In genomic region chr7:5594616-5595544, GRCh38 we compare ENCODE assay signal across 8 cellular contexts. TPM values are rescaled to one million over a fixed set of nuclear protein-coding genes. Genes with fewer than 3 reads are reported as not detected.
A peak's percentile ranks its signal among the peaks of the same experiment; 100 is the strongest.
DNase-seq lines count a peak whose midpoint lies in the region; ATAC-seq and TF ChIP-seq lines count a peak whose summit lies in the region.

No MANE protein-coding gene starts in this region.

- POLR2A ChIA-PET in activated CD8-positive, alpha-beta T cell treated with anti-CD3 and anti-CD28 coated beads, Interleukin-2, amount 10 ng/mL, durations not matched to agents 7 days and 5 days (lab: Charles Lee), result interaction anchor here (0.7 to 1.6 kb wide), 7 partner anchors 19 to 198 kb away, joined by 3 to 6 read pairs (median 4); no protein-coding TSS in a partner anchor

- H3K4me1 Mint-ChIP-seq in activated CD8-positive, alpha-beta T cell treated with anti-CD3 and anti-CD28 coated beads, Interleukin-2, amount 10 ng/mL, durations not matched to agents 7 days and 5 days (ENCODE audit: low read depth), result peaks cover 34% of the 10 kb centered on the region

- CTCF ChIA-PET in activated CD8-positive, alpha-beta T cell treated with anti-CD3 and anti-CD28 coated beads, Interleukin-2, amount 10 ng/mL, durations not matched to agents 7 days and 5 days (lab: Charles Lee), result interaction anchor here (0.6 to 1.5 kb wide), 3 partner anchors 23 to 104 kb away, joined by 3 read pairs; no protein-coding TSS in a partner anchor

- H3K27ac Mint-ChIP-seq in activated CD8-positive, alpha-beta T cell treated with anti-CD3 and anti-CD28 coated beads, Interleukin-2, amount 10 ng/mL, durations not matched to agents 7 days and 5 days, result peak overlapping the region; percentile 92

- peaks cover 22% of the 10 kb centered on the region for H3K27me3 Mint-ChIP-seq in activated CD8-positive, alpha-beta T cell treated with anti-CD3 and anti-CD28 coated beads, Interleukin-2, amount 10 ng/mL, durations not matched to agents 7 days and 5 days (ENCODE audit: low read depth)

- TF ChIP-seq CTCF in retinal pigment epithelial cell (conservative IDR thresholded peaks at IDR 0.05; ENCODE audit: low read depth, low read length), result no peak

- peak overlapping the region; percentile 70 for H3K4me3 Mint-ChIP-seq in activated CD8-positive, alpha-beta T cell treated with anti-CD3 and anti-CD28 coated beads, Interleukin-2, amount 10 ng/mL, durations not matched to agents 7 days and 5 days

- DNase-seq in DMS114 treated with DMSO at 0.1 percent for 48 hours (lab: John Stamatoyannopoulos, UW; ENCODE audit: unreplicated experiment) (peak; percentile 10), HT1080 (ENCODE audit: low read depth) (peak; percentile 60), glomerular visceral epithelial cell (ENCODE audit: extremely low spot score) (peak; percentile 32), retinal pigment epithelial cell (ENCODE audit: low read depth) (no peak)
- DNase-seq in activated CD8-positive, alpha-beta T cell treated with anti-CD3 and anti-CD28 coated beads, Interleukin-2, amount 10 ng/mL, durations not matched to agents 7 days and 5 days, result peak; percentile 44
- no peak for DNase-seq in central memory CD4-positive, alpha-beta T cell

- no peaks in the 10 kb centered on the region for H3K36me3 Mint-ChIP-seq in activated CD8-positive, alpha-beta T cell treated with anti-CD3 and anti-CD28 coated beads, Interleukin-2, amount 10 ng/mL, durations not matched to agents 7 days and 5 days (ENCODE audit: low read depth)

- H3K4me3 ChIP-seq in retinal pigment epithelial cell (ENCODE audit: low read length), result peak overlapping the region; percentile 76

- H3K9me3 Mint-ChIP-seq in activated CD8-positive, alpha-beta T cell treated with anti-CD3 and anti-CD28 coated beads, Interleukin-2, amount 10 ng/mL, durations not matched to agents 7 days and 5 days (ENCODE audit: insufficient read depth), result no peaks in the 10 kb centered on the region

- ATAC-seq in activated CD8-positive, alpha-beta T cell treated with anti-CD3 and anti-CD28 coated beads, Interleukin-2, amount 10 ng/mL, durations not matched to agents 7 days and 5 days, result no peak
- ATAC-seq in GM21526 (IDR thresholded peaks at IDR 0.05; ENCODE audit: low FRiP score, unreplicated experiment) (no peak), GM18517 (IDR thresholded peaks at IDR 0.05; ENCODE audit: unreplicated experiment) (no peak)

RNA-seq across cellular contexts. Expression of gene FSCN1, which starts 2.3 kb away (rescaled TPM):
- total RNA-seq in HT1080 (2014; rRNA removed; shearing (Covaris generic)), result 302 and 373 TPM in 2 replicates
- 307 and 322 TPM in 2 replicates for polyA plus RNA-seq in HT1080 (2015; cell fraction: cytosol; rRNA removed)
- polyA plus RNA-seq in HT1080 (2015; cell fraction: nucleus; rRNA removed), result 265 and 273 TPM in 2 replicates
- total RNA-seq in activated CD8-positive, alpha-beta T cell treated with anti-CD3 and anti-CD28 coated beads, Interleukin-2, amount 10 ng/mL, durations not matched to agents 7 days and 5 days, result 10 to 100 TPM; 14.3 to 16.2 TPM

Comparison
In these comparisons a context has a peak if more than half of its experiments do, and no peak if none do; other contexts are left out.
1. DNase-seq: peak in DMS114 treated with DMSO at 0.1 percent for 48 hours (single experiment), HT1080 (single experiment), activated CD8-positive, alpha-beta T cell treated with anti-CD3 and anti-CD28 coated beads, Interleukin-2, amount 10 ng/mL, durations not matched to agents 7 days and 5 days (single experiment) and glomerular visceral epithelial cell (single experiment); none in retinal pigment epithelial cell (single experiment) and central memory CD4-positive, alpha-beta T cell (single experiment).
2. RNA of gene FSCN1, which starts 2.3 kb away (total RNA-seq): 302 to 373 TPM in HT1080; 14.3 to 16.2 TPM in activated CD8-positive, alpha-beta T cell treated with anti-CD3 and anti-CD28 coated beads, Interleukin-2, amount 10 ng/mL, durations not matched to agents 7 days and 5 days; every median in the first group is over 10 times any median in the second.